Comparison of ENCODE assay signal across 11 cellular contexts in the genomic region with DNA sequence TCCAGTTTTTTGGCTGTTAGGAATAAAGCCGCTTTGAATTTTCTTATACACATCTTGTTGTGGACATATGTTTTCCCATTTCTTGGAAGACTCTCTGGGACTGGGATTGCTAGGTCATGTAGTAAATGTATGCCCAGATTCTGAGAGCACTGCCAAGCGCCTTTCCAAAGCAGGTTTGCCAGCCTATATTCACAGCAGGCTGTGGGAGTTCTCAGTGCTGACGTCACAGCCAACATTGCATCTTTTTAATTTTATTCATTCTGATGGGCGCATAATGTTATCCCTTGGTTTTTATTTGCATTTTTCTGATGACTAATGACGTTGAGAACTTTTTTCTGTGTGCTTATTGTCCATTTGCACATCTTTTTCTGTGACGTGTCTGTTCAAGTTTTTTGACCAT. TPM values are rescaled to one million over a fixed set of nuclear protein-coding genes. Genes with fewer than 3 reads are reported as not detected.
"Had no signal": no experiment of that assay in that cellular context is flagged by ENCODE, and none has a peak within 500 bp of the region (broad histone marks: within the 10 kb centered on the region; RNA-seq: fewer than 3 reads in every experiment).

No MANE protein-coding gene starts in this region.

- H3K27ac ChIP-seq: GM23248, HL-60 had no signal

- H3K4me1 ChIP-seq: HAP-1 had no signal

- DNase-seq: GM23248, GOT3, H7, HFFc6, IMR-90, KG1 had no signal

- ATAC-seq: HCT116, K562 had no signal

- H3K4me3 ChIP-seq: GM23248, HAP-1, K562 had no signal

- H3K36me3 ChIP-seq: HAP-1 had no signal

RNA-seq across cellular contexts. Expression of gene TMEM271, which starts 24.0 kb away (rescaled TPM):
- total RNA-seq: GM23248, HFFc6, HT1080, IMR-90, K562 had no signal
- polyA plus RNA-seq: GM23248, IMR-90, K562 had no signal
